Comparison of ENCODE assay signal across 33 cellular contexts in the genomic region with DNA sequence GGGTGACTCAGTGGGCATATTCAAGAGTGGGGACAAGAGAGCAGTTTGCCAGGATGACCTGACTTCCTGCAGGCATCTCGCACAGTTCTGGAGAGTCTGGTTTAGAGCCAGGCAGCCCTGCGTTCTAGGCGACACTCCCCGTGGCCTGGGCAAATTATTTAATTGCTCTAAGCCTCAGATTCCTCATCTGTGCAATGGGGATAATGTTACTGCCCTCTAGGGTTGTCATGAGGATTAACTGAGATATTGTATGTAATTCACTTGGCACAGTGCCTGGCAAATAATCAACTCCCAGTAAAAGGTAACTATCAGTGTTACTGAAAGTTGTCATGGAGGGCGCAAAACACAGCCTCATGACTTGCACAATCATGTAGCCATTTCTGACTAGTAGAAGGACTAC. TPM values are rescaled to one million over a fixed set of nuclear protein-coding genes. Genes with fewer than 3 reads are reported as not detected.
"Had no signal": no experiment of that assay in that cellular context is flagged by ENCODE, and none has a peak within 500 bp of the region (broad histone marks: within the 10 kb centered on the region; RNA-seq: fewer than 3 reads in every experiment).

No MANE protein-coding gene starts in this region.

- H3K27me3 ChIP-seq: brain microvascular endothelial cell, Peyer's patch had no signal

- H3K36me3 Mint-ChIP-seq: activated naive CD8-positive, alpha-beta T cell treated with anti-CD3 and anti-CD28 coated beads for 36 hours had no signal

- H3K4me3 Mint-ChIP-seq: activated CD8-positive, alpha-beta T cell treated with anti-CD3 and anti-CD28 coated beads for 36 hours; activated naive CD8-positive, alpha-beta T cell treated with anti-CD3 and anti-CD28 coated beads for 36 hours; activated T-cell treated with anti-CD3 and anti-CD28 coated beads, Interleukin-2, amount 50 U/mL, for 72 hours; activated T-helper 17 cell treated with anti-CD3 and anti-CD28 coated beads, Interleukin-2, amount 50 U/mL, for 72 hours had no signal

- H3K27me3 Mint-ChIP-seq: activated T-helper 17 cell treated with anti-CD3 and anti-CD28 coated beads, Interleukin-2, amount 50 U/mL, for 72 hours had no signal

- H3K9me3 ChIP-seq: Peyer's patch had no signal

- H3K4me1 Mint-ChIP-seq: activated naive CD8-positive, alpha-beta T cell treated with anti-CD3 and anti-CD28 coated beads for 36 hours; activated T-helper 17 cell treated with anti-CD3 and anti-CD28 coated beads, Interleukin-2, amount 50 U/mL, for 72 hours had no signal

- H3K4me1 ChIP-seq: Peyer's patch had no signal

- H3K36me3 ChIP-seq: brain microvascular endothelial cell, Peyer's patch, WERI-Rb-1 had no signal

- H3K27ac Mint-ChIP-seq: activated CD8-positive, alpha-beta T cell treated with anti-CD3 and anti-CD28 coated beads for 36 hours; activated naive CD8-positive, alpha-beta T cell treated with anti-CD3 and anti-CD28 coated beads for 36 hours; activated T-cell treated with anti-CD3 and anti-CD28 coated beads, Interleukin-2, amount 50 U/mL, for 72 hours; activated T-helper 17 cell treated with anti-CD3 and anti-CD28 coated beads, Interleukin-2, amount 50 U/mL, for 72 hours had no signal

- H3K4me3 ChIP-seq: Peyer's patch had no signal

- H3K27ac ChIP-seq: brain microvascular endothelial cell, KMS-11, Peyer's patch, WERI-Rb-1 had no signal

- H3K9me3 Mint-ChIP-seq: activated CD8-positive, alpha-beta T cell treated with anti-CD3 and anti-CD28 coated beads for 36 hours; activated naive CD8-positive, alpha-beta T cell treated with anti-CD3 and anti-CD28 coated beads for 36 hours; activated T-cell treated with anti-CD3 and anti-CD28 coated beads, Interleukin-2, amount 50 U/mL, for 72 hours; activated T-helper 17 cell treated with anti-CD3 and anti-CD28 coated beads, Interleukin-2, amount 50 U/mL, for 72 hours had no signal

- DNase-seq: activated CD4-positive, alpha-beta T cell treated with anti-CD3 and anti-CD28 coated beads for 1 hour; activated CD4-positive, alpha-beta T cell treated with anti-CD3 and anti-CD28 coated beads for 48 hours; activated CD4-positive, CD25-positive, alpha-beta regulatory T cell; activated CD8-positive, alpha-beta T cell treated with anti-CD3 and anti-CD28 coated beads for 36 hours; activated effector memory CD4-positive, alpha-beta T cell treated with anti-CD3 and anti-CD28 coated beads, Interleukin-2, amount 50 U/mL, for 16 hours; activated naive CD4-positive, alpha-beta T cell; activated naive CD4-positive, alpha-beta T cell treated with anti-CD3 and anti-CD28 coated beads, Interleukin-2, amount 50 U/mL, for 16 hours; activated naive CD8-positive, alpha-beta T cell treated with anti-CD3 and anti-CD28 coated beads for 36 hours; activated T-cell treated with anti-CD3 and anti-CD28 coated beads, Interleukin-2, amount 50 U/mL, for 1 hour; activated T-cell treated with anti-CD3 and anti-CD28 coated beads, Interleukin-2, amount 50 U/mL, for 72 hours; amniotic stem cell; aorta; brain microvascular endothelial cell; central memory CD4-positive, alpha-beta T cell; NCI-H1092 treated with DMSO at 0.1 percent for 48 hours; NCI-H1417; NCI-H146; NCI-H187; NCI-H2029 treated with DMSO at 0.1 percent for 48 hours; NCI-H2171 treated with DMSO at 0.1 percent for 48 hours; NCI-H2227 treated with DMSO at 0.1 percent for 48 hours; NCI-H524 treated with DMSO at 0.1 percent for 48 hours; Peyer's patch; RPMI8226; SHP77 treated with DMSO at 0.1 percent for 48 hours; SW 1271; T-helper 1 cell; T1000; WERI-Rb-1 had no signal

RNA-seq across cellular contexts. Expression of a gene that starts 48.8 kb away (rescaled TPM):
- total RNA-seq: activated CD8-positive, alpha-beta memory T cell treated with anti-CD3 and anti-CD28 coated beads for 36 hours; activated CD8-positive, alpha-beta T cell treated with anti-CD3 and anti-CD28 coated beads for 36 hours; activated naive CD8-positive, alpha-beta T cell treated with anti-CD3 and anti-CD28 coated beads for 36 hours; cerebellum had no signal
